ENCODE assay signal across 1 cellular context in the genomic region with DNA sequence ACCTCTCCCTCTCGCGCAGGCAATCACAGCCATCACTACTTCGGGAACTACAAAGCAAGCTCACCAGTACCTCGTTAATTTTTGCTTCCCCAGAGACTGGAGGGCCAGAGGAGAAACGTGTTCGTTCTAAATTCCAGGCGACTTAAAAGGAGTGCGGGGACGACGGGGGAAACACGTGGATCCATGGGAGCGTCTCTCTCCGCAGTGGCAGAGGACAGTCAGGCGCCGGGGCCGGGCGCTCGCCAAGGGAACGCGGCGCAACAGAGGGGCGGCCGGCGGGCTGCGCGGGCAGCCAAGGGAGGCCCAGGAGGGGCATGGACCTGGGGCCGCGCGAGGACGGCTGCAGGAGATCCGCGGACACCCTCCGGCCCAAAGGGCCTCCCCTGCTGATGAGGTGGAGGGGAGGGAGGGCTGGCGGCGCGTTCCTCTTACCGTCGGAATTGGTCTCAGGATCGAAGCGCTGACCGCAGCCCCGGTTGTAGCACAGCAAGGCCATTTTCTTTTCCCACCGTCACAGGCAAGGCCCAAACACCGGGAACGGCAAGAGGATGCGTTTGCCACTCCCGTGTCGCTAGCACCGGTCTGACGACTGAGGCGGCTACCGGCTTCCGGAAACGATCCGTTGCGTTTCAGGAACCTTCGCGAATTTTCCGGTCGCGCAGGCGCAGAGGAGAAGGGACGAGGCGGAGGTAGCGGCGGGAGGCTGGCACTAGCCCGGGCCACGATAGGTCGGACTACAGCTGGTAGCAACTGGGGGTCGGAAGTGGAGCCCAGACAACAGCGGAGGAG.
TF ChIP-seq lines count a peak whose summit lies in the region.

TSS of gene CHORDC1 (minus strand) at position 591 of the 789 bp plus-strand sequence. CDS start at position 496, 95 bp downstream.

TF ChIP-seq in K562, 482 proteins besides CTCF, POLR2A, EP300 and RAD21 (continued from another document and continues in another):
- peak; percentile 87 for TF ChIP-seq POLR2B (IDR thresholded peaks at IDR 0.05; ENCODE audit: low read depth, partially characterized antibody)
- TF ChIP-seq ZC3H4 (CRISPR knock-in tag; IDR thresholded peaks at IDR 0.05; ENCODE audit: borderline replicate concordance), result no peak
- TF ChIP-seq, protein P1, sequence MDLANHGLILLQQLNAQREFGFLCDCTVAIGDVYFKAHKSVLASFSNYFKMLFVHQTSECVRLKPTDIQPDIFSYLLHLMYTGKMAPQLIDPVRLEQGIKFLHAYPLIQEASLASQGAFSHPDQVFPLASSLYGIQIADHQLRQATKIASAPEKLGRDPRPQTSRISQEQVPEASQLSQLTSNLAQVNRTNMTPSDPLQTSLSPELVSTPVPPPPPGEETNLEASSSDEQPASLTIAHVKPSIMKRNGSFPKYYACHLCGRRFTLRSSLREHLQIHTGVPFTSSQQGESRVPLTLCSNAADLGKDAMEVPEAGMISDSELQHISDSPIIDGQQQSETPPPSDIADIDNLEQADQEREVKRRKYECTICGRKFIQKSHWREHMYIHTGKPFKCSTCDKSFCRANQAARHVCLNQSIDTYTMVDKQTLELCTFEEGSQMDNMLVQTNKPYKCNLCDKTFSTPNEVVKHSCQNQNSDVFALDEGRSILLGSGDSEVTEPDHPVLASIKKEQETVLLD (IDR thresholded peaks at IDR 0.05), result peak; percentile 93
- no peak for TF ChIP-seq L3MBTL2 (IDR thresholded peaks at IDR 0.05)
- 0 out of 2 replicates have a peak, but pooled peaks have one; percentile 8 for TF ChIP-seq HCFC1 (IDR thresholded peaks at IDR 0.05; ENCODE audit: low read depth, low read length)
- TF ChIP-seq, protein P2, sequence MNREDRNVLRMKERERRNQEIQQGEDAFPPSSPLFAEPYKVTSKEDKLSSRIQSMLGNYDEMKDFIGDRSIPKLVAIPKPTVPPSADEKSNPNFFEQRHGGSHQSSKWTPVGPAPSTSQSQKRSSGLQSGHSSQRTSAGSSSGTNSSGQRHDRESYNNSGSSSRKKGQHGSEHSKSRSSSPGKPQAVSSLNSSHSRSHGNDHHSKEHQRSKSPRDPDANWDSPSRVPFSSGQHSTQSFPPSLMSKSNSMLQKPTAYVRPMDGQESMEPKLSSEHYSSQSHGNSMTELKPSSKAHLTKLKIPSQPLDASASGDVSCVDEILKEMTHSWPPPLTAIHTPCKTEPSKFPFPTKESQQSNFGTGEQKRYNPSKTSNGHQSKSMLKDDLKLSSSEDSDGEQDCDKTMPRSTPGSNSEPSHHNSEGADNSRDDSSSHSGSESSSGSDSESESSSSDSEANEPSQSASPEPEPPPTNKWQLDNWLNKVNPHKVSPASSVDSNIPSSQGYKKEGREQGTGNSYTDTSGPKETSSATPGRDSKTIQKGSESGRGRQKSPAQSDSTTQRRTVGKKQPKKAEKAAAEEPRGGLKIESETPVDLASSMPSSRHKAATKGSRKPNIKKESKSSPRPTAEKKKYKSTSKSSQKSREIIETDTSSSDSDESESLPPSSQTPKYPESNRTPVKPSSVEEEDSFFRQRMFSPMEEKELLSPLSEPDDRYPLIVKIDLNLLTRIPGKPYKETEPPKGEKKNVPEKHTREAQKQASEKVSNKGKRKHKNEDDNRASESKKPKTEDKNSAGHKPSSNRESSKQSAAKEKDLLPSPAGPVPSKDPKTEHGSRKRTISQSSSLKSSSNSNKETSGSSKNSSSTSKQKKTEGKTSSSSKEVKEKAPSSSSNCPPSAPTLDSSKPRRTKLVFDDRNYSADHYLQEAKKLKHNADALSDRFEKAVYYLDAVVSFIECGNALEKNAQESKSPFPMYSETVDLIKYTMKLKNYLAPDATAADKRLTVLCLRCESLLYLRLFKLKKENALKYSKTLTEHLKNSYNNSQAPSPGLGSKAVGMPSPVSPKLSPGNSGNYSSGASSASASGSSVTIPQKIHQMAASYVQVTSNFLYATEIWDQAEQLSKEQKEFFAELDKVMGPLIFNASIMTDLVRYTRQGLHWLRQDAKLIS (CRISPR knock-in tag; IDR thresholded peaks at IDR 0.05), result no peak
- TF ChIP-seq GTF2F1 (IDR thresholded peaks at IDR 0.05; ENCODE audit: low read depth, low read length), result peak; percentile 78
- TF ChIP-seq ZNF668 (CRISPR knock-in tag; IDR thresholded peaks at IDR 0.05), result no peak
- TF ChIP-seq ATF7 (IDR thresholded peaks at IDR 0.05), result 0 out of 2 replicates have a peak, but pooled peaks have one; percentile 32
- TF ChIP-seq SAP30 (IDR thresholded peaks at IDR 0.05; ENCODE audit: borderline replicate concordance, insufficient read depth, low read depth, low read length, poor library complexity, severe bottlenecking), result peak; percentile 58
- peak; percentile 26; the same call in 1 of the 2 replicates for TF ChIP-seq JUND (IDR thresholded peaks at IDR 0.05; ENCODE audit: borderline replicate concordance, low read depth, low read length)
- no peak for TF ChIP-seq JUND (tag; IDR thresholded peaks at IDR 0.05; ENCODE audit: borderline replicate concordance, low read depth, low read length)
- TF ChIP-seq TFAP4 (CRISPR knock-in tag; IDR thresholded peaks at IDR 0.05; ENCODE audit: borderline replicate concordance), result peak; percentile 95
- TF ChIP-seq ZNF695 (CRISPR knock-in tag; IDR thresholded peaks at IDR 0.05), result no peak
- TF ChIP-seq RBFOX2 (IDR thresholded peaks at IDR 0.05; ENCODE audit: low read depth, low read length), result peak; percentile 95
- TF ChIP-seq RCOR1 (IDR thresholded peaks at IDR 0.05; ENCODE audit: borderline replicate concordance in 1 of 2, low read depth in 2 of 2, low read length in 2 of 2), result peak in 1 of 2 experiments; percentile 33; a peak in 1 of 4 replicates
- TF ChIP-seq CREB3L1 (IDR thresholded peaks at IDR 0.05; ENCODE audit: borderline replicate concordance, low read depth), result peak; percentile 31; the same call in 1 of the 2 replicates
- no peak for TF ChIP-seq ATF1 (CRISPR knock-in tag; IDR thresholded peaks at IDR 0.05)
- peak; percentile 82 for TF ChIP-seq ATF1 (tag; IDR thresholded peaks at IDR 0.05)
- TF ChIP-seq GABPB2 (CRISPR knock-in tag; conservative IDR thresholded peaks at IDR 0.05), result no peak
- peak; percentile 84 for TF ChIP-seq GABPA (tag; conservative IDR thresholded peaks at IDR 0.05; ENCODE audit: low read depth)
- 0 out of 2 replicates have a peak, but pooled peaks have one; percentile 21 for TF ChIP-seq ZNF324 (CRISPR knock-in tag; IDR thresholded peaks at IDR 0.05)
- TF ChIP-seq CBX5 (IDR thresholded peaks at IDR 0.05; ENCODE audit: borderline replicate concordance, low read depth), result no peak
- TF ChIP-seq HDAC1 (IDR thresholded peaks at IDR 0.05), result peak in 1 of 2 experiments; percentile 47; a peak in 1 of 4 replicates
- TF ChIP-seq ETV1 (tag; conservative IDR thresholded peaks at IDR 0.05; ENCODE audit: low read depth), result peak; percentile 78
- TF ChIP-seq POLR2G (IDR thresholded peaks at IDR 0.05; ENCODE audit: low read depth, low read length), result peak; percentile 94
- 0 out of 2 replicates have a peak, but pooled peaks have one; percentile 13 for TF ChIP-seq ZBTB33 (CRISPR knock-in tag; IDR thresholded peaks at IDR 0.05)
- TF ChIP-seq XRCC4 (IDR thresholded peaks at IDR 0.05; ENCODE audit: extremely low read depth, insufficient read depth, insufficient read length), result no peak
- TF ChIP-seq, protein P3, sequence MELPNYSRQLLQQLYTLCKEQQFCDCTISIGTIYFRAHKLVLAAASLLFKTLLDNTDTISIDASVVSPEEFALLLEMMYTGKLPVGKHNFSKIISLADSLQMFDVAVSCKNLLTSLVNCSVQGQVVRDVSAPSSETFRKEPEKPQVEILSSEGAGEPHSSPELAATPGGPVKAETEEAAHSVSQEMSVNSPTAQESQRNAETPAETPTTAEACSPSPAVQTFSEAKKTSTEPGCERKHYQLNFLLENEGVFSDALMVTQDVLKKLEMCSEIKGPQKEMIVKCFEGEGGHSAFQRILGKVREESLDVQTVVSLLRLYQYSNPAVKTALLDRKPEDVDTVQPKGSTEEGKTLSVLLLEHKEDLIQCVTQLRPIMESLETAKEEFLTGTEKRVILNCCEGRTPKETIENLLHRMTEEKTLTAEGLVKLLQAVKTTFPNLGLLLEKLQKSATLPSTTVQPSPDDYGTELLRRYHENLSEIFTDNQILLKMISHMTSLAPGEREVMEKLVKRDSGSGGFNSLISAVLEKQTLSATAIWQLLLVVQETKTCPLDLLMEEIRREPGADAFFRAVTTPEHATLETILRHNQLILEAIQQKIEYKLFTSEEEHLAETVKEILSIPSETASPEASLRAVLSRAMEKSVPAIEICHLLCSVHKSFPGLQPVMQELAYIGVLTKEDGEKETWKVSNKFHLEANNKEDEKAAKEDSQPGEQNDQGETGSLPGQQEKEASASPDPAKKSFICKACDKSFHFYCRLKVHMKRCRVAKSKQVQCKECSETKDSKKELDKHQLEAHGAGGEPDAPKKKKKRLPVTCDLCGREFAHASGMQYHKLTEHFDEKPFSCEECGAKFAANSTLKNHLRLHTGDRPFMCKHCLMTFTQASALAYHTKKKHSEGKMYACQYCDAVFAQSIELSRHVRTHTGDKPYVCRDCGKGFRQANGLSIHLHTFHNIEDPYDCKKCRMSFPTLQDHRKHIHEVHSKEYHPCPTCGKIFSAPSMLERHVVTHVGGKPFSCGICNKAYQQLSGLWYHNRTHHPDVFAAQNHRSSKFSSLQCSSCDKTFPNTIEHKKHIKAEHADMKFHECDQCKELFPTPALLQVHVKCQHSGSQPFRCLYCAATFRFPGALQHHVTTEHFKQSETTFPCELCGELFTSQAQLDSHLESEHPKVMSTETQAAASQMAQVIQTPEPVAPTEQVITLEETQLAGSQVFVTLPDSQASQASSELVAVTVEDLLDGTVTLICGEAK (IDR thresholded peaks at IDR 0.05), result peak; percentile 81
- TF ChIP-seq, protein P3 (CRISPR knock-in tag; IDR thresholded peaks at IDR 0.05), result no peak
- TF ChIP-seq ZNF316 (IDR thresholded peaks at IDR 0.05), result no peak
- TF ChIP-seq, protein P4, sequence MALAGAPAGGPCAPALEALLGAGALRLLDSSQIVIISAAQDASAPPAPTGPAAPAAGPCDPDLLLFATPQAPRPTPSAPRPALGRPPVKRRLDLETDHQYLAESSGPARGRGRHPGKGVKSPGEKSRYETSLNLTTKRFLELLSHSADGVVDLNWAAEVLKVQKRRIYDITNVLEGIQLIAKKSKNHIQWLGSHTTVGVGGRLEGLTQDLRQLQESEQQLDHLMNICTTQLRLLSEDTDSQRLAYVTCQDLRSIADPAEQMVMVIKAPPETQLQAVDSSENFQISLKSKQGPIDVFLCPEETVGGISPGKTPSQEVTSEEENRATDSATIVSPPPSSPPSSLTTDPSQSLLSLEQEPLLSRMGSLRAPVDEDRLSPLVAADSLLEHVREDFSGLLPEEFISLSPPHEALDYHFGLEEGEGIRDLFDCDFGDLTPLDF (CRISPR knock-in tag; IDR thresholded peaks at IDR 0.05), result 0 out of 2 replicates have a peak, but pooled peaks have one; percentile 54
- no peak for TF ChIP-seq SIRT6 (IDR thresholded peaks at IDR 0.05; ENCODE audit: low read depth, low read length)
- 0 out of 2 replicates have a peak, but pooled peaks have one; percentile 3 for TF ChIP-seq SIN3B (IDR thresholded peaks at IDR 0.05; ENCODE audit: low read depth)
